In the genomic region with DNA sequence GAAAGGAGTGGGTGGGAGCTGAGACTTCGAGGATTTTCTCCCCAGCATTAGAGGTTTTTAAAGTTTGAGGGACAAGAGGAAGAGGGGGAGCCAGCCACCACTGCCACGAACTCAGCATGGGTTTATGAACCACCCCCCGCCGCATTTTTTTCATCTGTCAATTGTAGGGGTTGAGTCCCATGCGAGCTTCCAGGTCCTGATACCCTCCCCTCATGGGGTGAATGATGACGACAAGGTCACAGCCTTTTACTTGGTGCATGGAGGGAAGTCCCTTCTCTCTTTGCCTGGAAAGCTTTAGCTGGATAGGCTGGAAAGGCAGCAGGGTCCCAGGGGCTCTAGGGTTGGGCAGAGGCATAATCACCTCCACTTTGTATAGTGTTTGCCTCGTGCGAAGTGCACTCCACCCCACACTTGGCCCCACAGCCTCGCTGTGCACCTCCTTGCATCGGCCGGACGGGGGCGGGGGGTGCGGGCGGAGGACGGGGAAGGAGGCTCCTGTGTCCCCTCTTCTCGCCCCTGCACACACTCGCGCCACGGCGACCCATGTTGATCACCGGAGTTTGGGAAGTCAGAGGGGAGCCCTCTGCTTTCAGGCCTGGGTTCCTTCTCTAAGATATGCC, we compare ENCODE assay signal across 28 cellular contexts. TPM values are rescaled to one million over a fixed set of nuclear protein-coding genes. Genes with fewer than 3 reads are reported as not detected.
DNase-seq lines count a peak whose midpoint lies in the region; ATAC-seq, FAIRE-seq and TF ChIP-seq lines count a peak whose summit lies in the region.
"Had no signal": no experiment of that assay in that cellular context is flagged by ENCODE, and none has a peak within 500 bp of the region (broad histone marks: within the 10 kb centered on the region; RNA-seq: fewer than 3 reads in every experiment).

No MANE protein-coding gene starts in this region.

- H2AK5ac ChIP-seq in H1 (ENCODE audit: low read depth, low read length): no peak overlapping the region

- H3K4me1 ChIP-seq in H1 (replicated peaks in 1 of 4; ENCODE audit: control insufficient read depth in 3 of 4, insufficient read depth in 4 of 4, low read length in 3 of 4) (peaks cover 0 to 18% (median 6%) of the 10 kb centered on the region in 4 experiments; a peak in 6 of 7 replicates), stomach (peaks cover under 1 to 41% (median 21%) of the 10 kb centered on the region in 4 donors)
- H3K4me1 ChIP-seq: breast epithelium had no signal

- peaks cover 8% of the 10 kb centered on the region for H3K4me1 Mint-ChIP-seq in activated T-cell treated with anti-CD3 and anti-CD28 coated beads, Interleukin-2, amount 50 U/mL, for 72 hours (ENCODE audit: low read depth)
- H3K4me1 Mint-ChIP-seq: nephron had no signal

- no peak overlapping the region for H3K56ac ChIP-seq in H1 (replicated peaks; ENCODE audit: insufficient read length, low read depth, low read length)

- no peak overlapping the region for H3K4me2 ChIP-seq in H1 (ENCODE audit: insufficient read depth in 1 of 2, low read depth in 2 of 2, low read length in 2 of 2)

- no peak for FAIRE-seq in H1 (lab: Jason Lieb, UNC)

- H3K27me3 Mint-ChIP-seq in activated T-cell treated with anti-CD3 and anti-CD28 coated beads, Interleukin-2, amount 50 U/mL, for 72 hours (ENCODE audit: low read depth): peaks cover 59% of the 10 kb centered on the region

- H3K9ac ChIP-seq in H1 (replicated peaks in 1 of 4; ENCODE audit: extremely low read depth in 1 of 4, low read depth in 3 of 4, low read length in 3 of 4): no peak overlapping the region

- H4K5ac ChIP-seq in H1 (ENCODE audit: insufficient read length, low read depth, low read length): no peak overlapping the region

- ATAC-seq in activated T-cell treated with anti-CD3 and anti-CD28 coated beads, Interleukin-2, amount 50 U/mL, for 72 hours (replicated peaks in 1 of 2): no peak
- ATAC-seq in GM21367 (IDR thresholded peaks at IDR 0.05; ENCODE audit: unreplicated experiment): no peak
- ATAC-seq: gastroesophageal sphincter had no signal

- TF ChIP-seq EP300 in H1 (IDR thresholded peaks at IDR 0.05; ENCODE audit: borderline replicate concordance in 1 of 2, low read depth in 2 of 2, low read length in 2 of 2): no peak
- TF ChIP-seq EP300 in stomach (IDR thresholded peaks at IDR 0.05): no peak

- H3K27ac Mint-ChIP-seq in activated T-cell treated with anti-CD3 and anti-CD28 coated beads, Interleukin-2, amount 50 U/mL, for 72 hours: no peak overlapping the region
- H3K27ac Mint-ChIP-seq: activated naive CD4-positive, alpha-beta T cell treated with anti-CD3 and anti-CD28 coated beads, Interleukin-2, amount 50 U/mL, for 24 hours; CD4-positive, alpha-beta T cell; nephron had no signal

- H3K4me3 Mint-ChIP-seq in activated T-cell treated with anti-CD3 and anti-CD28 coated beads, Interleukin-2, amount 50 U/mL, for 72 hours: no peak overlapping the region
- H3K4me3 Mint-ChIP-seq: activated naive CD4-positive, alpha-beta T cell treated with anti-CD3 and anti-CD28 coated beads, Interleukin-2, amount 50 U/mL, for 24 hours; CD4-positive, alpha-beta T cell; nephron had no signal

- H3K27me3 ChIP-seq in H1 (replicated peaks in 1 of 4; ENCODE audit: control insufficient read depth in 3 of 4, extremely low read depth in 1 of 4, insufficient read depth in 3 of 4, low read length in 3 of 4) (peaks cover 47 to 89% (median 87%) of the 10 kb centered on the region in 4 experiments), stomach (peaks cover 56 to 100% (median 98%) of the 10 kb centered on the region in 3 donors)

- H3K4ac ChIP-seq in H1 (replicated peaks; ENCODE audit: insufficient read length, low read depth, low read length): no peak overlapping the region

- no peak overlapping the region for H4K8ac ChIP-seq in H1 (ENCODE audit: extremely low read depth, insufficient read depth, low read length)

- H2BK20ac ChIP-seq in H1 (ENCODE audit: low read length): no peak overlapping the region

- H3K27ac ChIP-seq in H1 (ENCODE audit: low read depth, low read length): no peak overlapping the region
- no peak overlapping the region for H3K27ac ChIP-seq in stomach
- H3K27ac ChIP-seq: breast epithelium, gastroesophageal sphincter, Peyer's patch, skin epidermis, VCaP had no signal

- TF ChIP-seq POLR2A in H1 (IDR thresholded peaks at IDR 0.05; ENCODE audit: control extremely low read depth in 1 of 2, low read depth in 2 of 2, low read length in 2 of 2) (no peak), stomach (IDR thresholded peaks at IDR 0.05) (no peak)

- H2BK15ac ChIP-seq in H1 (ENCODE audit: low read length): no peak overlapping the region

- no peaks in the 10 kb centered on the region; the same call in 1 of the 2 replicates for H3K23me2 ChIP-seq in H1 (ENCODE audit: low read depth, low read length)

- TF ChIP-seq RAD21 in H1 (IDR thresholded peaks at IDR 0.05 in 1 of 2, conservative IDR thresholded peaks at IDR 0.05 in 1 of 2; ENCODE audit: low read depth in 2 of 2, low read length in 2 of 2): no peak

- no peak overlapping the region for H4K91ac ChIP-seq in H1 (replicated peaks; ENCODE audit: insufficient read length, low read length)

- H3K14ac ChIP-seq in H1 (ENCODE audit: insufficient read length): no peak overlapping the region

- no peak overlapping the region for H2AFZ ChIP-seq in H1 (ENCODE audit: low read length)

- H3K79me2 ChIP-seq in H1 (ENCODE audit: control insufficient read depth in 1 of 2, insufficient read depth in 2 of 2, low read length in 2 of 2): no peaks in the 10 kb centered on the region

- H3K23ac ChIP-seq in H1 (ENCODE audit: insufficient read length): no peak overlapping the region

- CTCF ChIA-PET in H1 (lab: Charles Lee; ENCODE audit: partially characterized antibody): interaction anchor here (0.6 to 1.2 kb wide), 5 partner anchors 8 to 478 kb away, joined by 3 to 4 read pairs (median 3); partner anchors contain the start of gene GAK

- TF ChIP-seq CTCF in GM13976 (IDR thresholded peaks at IDR 0.05; ENCODE audit: borderline replicate concordance, control extremely low read depth, extremely low read depth, insufficient read depth, missing control alignments) (no peak), H1 (IDR thresholded peaks at IDR 0.05; ENCODE audit: control extremely low read depth in 1 of 3, insufficient read depth in 1 of 3, low read depth in 1 of 3, low read length in 3 of 3) (no peak), stomach (IDR thresholded peaks at IDR 0.05) (no peak)

- no peaks in the 10 kb centered on the region for H3K79me1 ChIP-seq in H1 (ENCODE audit: low read depth, low read length)

- in situ Hi-C loops in GM13976 (cut with MboI; ENCODE audit: low sequenced_read_pairs, unreplicated experiment): no loop called here

- H3K36me3 ChIP-seq in H1 (ENCODE audit: control insufficient read depth in 2 of 4, insufficient read depth in 4 of 4, low read length in 3 of 4): peaks cover 0 to 16% (median 0%) of the 10 kb centered on the region in 4 experiments; a peak in 1 of 8 replicates
- H3K36me3 ChIP-seq in stomach: no peaks in the 10 kb centered on the region
- H3K36me3 ChIP-seq: breast epithelium, gastroesophageal sphincter, Peyer's patch had no signal

- H3K9me3 ChIP-seq in H1 (ENCODE audit: insufficient read depth in 2 of 2, low read depth in 1 of 2, low read length in 1 of 2): no peaks in the 10 kb centered on the region; a peak in 1 of 4 replicates
- H3K9me3 ChIP-seq in stomach: no peaks in the 10 kb centered on the region
- H3K9me3 ChIP-seq: breast epithelium, gastroesophageal sphincter, Peyer's patch had no signal

- H3K4me3 ChIP-seq in H1 (ENCODE audit: extremely low read depth in 1 of 4, insufficient read depth in 2 of 4, low read depth in 3 of 4, low read length in 4 of 4) (no peak overlapping the region), stomach (no peak overlapping the region)
- H3K4me3 ChIP-seq: breast epithelium, gastroesophageal sphincter, Peyer's patch, skin epidermis had no signal

- H3K36me3 Mint-ChIP-seq in activated T-cell treated with anti-CD3 and anti-CD28 coated beads, Interleukin-2, amount 50 U/mL, for 72 hours (ENCODE audit: insufficient read depth in 2 of 2): no peaks in the 10 kb centered on the region

- no peaks in the 10 kb centered on the region for H3K9me3 Mint-ChIP-seq in activated T-cell treated with anti-CD3 and anti-CD28 coated beads, Interleukin-2, amount 50 U/mL, for 72 hours
- H3K9me3 Mint-ChIP-seq: activated naive CD4-positive, alpha-beta T cell treated with anti-CD3 and anti-CD28 coated beads, Interleukin-2, amount 50 U/mL, for 24 hours; CD4-positive, alpha-beta T cell had no signal

- POLR2A ChIA-PET in H1 (lab: Charles Lee; ENCODE audit: partially characterized antibody): interaction anchor here (1.7 kb wide), 1 partner anchor 9 kb away, joined by 4 read pairs; no protein-coding TSS in a partner anchor

- H3K18ac ChIP-seq in H1 (ENCODE audit: extremely low read depth, low read length): no peak overlapping the region

- no peak overlapping the region for H2BK12ac ChIP-seq in H1 (ENCODE audit: low read depth, low read length)

- DNase-seq in activated T-cell treated with anti-CD3 and anti-CD28 coated beads, Interleukin-2, amount 50 U/mL, for 1 hour: peak; percentile 8
- no peak for DNase-seq in activated T-cell treated with anti-CD3 and anti-CD28 coated beads, Interleukin-2, amount 50 U/mL, for 72 hours
- DNase-seq in GM13976 (ENCODE audit: low spot score) (peak; percentile 36), H1 (ENCODE audit: low read depth in 1 of 2, low spot score in 2 of 2) (no peak), stomach (peak; percentile 8), occipital lobe (lab: John Stamatoyannopoulos, UW) (no peak), NCI-H146 treated with DMSO at 0.1 percent for 48 hours (lab: John Stamatoyannopoulos, UW; ENCODE audit: unreplicated experiment) (no peak)
- DNase-seq: hippocampal formation; NCI-H146; NCI-H446 treated with DMSO at 0.1 percent for 48 hours; NCI-H774; SIG-M5; stimulated activated naive CD4-positive, alpha-beta T cell treated with Interleukin-2 at 50 U/mL for 16 hours had no signal

- no peak overlapping the region for H2BK120ac ChIP-seq in H1 (replicated peaks; ENCODE audit: low read depth, low read length)

- H4K20me1 ChIP-seq in H1 (replicated peaks in 1 of 2; ENCODE audit: control insufficient read depth in 1 of 2, insufficient read depth in 2 of 2, low read length in 2 of 2): peaks cover 15 to 34% of the 10 kb centered on the region in 2 experiments

- no peak overlapping the region for H2BK5ac ChIP-seq in H1 (ENCODE audit: low read depth, low read length)

- 41% methylated on average over 16 of the region's 22 CpGs; no CpG with 5 or more reads in 1 of the 2 experiments for WGBS in H1 (ENCODE audit: extremely low coverage in 1 of 2, insufficient coverage in 1 of 2, insufficient read length in 1 of 2, insufficient replicate concordance in 2 of 2, low coverage in 1 of 2, low lambda C conversion rate in 2 of 2, missing lambda C conversion rate in 1 of 2), 2 experiments
- 35 to 43% (median 42%) methylated on average over 19 to 22 of the region's 22 CpGs for WGBS in stomach, 5 donors

- intact Hi-C loops in stomach (cut with DNase I; ENCODE audit: low total_unique reads): no loop called here

RNA-seq across cellular contexts. Expression of gene NKX1-1, which starts 3.7 kb away (rescaled TPM):
- not detected for total RNA-seq in activated T-cell treated with anti-CD3 and anti-CD28 coated beads, Interleukin-2, amount 50 U/mL, for 72 hours
- not detected in 2 replicates for total RNA-seq in H1 (2021; fragmentation: NEBNext Ultra II Directional; extraction: Animal tissue kit (Norgen Biotek cat#: 25700))
- polyA plus RNA-seq in H1 (2011; rRNA removed) (not detected in 2 replicates), stomach (not detected)
- not detected for polyA plus RNA-seq in H1 (2011; cell fraction: cytosol; rRNA removed)
- not detected for polyA plus RNA-seq in H1 (2011; cell fraction: nucleus; rRNA removed)
- not detected in 4 replicates for polyA plus RNA-seq in H1 (2012, experiment 1 of 2)
- not detected for polyA plus RNA-seq in H1 (2012, experiment 2 of 2)
- polyA plus RNA-seq in H1 (2013, experiment 1 of 2): not detected
- polyA plus RNA-seq in H1 (2013, experiment 2 of 2): not detected
- not detected in 2 replicates for polyA minus RNA-seq in H1 (2011; rRNA and poly(A)+ RNA removed)
- not detected for polyA minus RNA-seq in H1 (2011; cell fraction: cytosol; rRNA and poly(A)+ RNA removed)
- polyA minus RNA-seq in H1 (2011; cell fraction: nucleus; rRNA and poly(A)+ RNA removed): not detected
- total RNA-seq in stomach (not detected), occipital lobe (not detected)
- total RNA-seq: A673; breast epithelium; CD4-positive, alpha-beta T cell; gastroesophageal sphincter; left cardiac atrium; mammary epithelial cell; osteocyte; Peyer's patch; temporal lobe; ureter had no signal
- polyA plus RNA-seq: mammary epithelial cell had no signal

Comparison
In these comparisons a context has a peak if more than half of its experiments do, and no peak if none do; other contexts are left out.
1. DNase-seq: peak in activated T-cell treated with anti-CD3 and anti-CD28 coated beads, Interleukin-2, amount 50 U/mL, for 1 hour (single experiment), GM13976 (single experiment) and stomach (single experiment); none in activated T-cell treated with anti-CD3 and anti-CD28 coated beads, Interleukin-2, amount 50 U/mL, for 72 hours (0 of 2), H1 (0 of 2), occipital lobe (single experiment) and NCI-H146 treated with DMSO at 0.1 percent for 48 hours (single experiment).